ENCODE assay signal across 24 cellular contexts in the genomic region with DNA sequence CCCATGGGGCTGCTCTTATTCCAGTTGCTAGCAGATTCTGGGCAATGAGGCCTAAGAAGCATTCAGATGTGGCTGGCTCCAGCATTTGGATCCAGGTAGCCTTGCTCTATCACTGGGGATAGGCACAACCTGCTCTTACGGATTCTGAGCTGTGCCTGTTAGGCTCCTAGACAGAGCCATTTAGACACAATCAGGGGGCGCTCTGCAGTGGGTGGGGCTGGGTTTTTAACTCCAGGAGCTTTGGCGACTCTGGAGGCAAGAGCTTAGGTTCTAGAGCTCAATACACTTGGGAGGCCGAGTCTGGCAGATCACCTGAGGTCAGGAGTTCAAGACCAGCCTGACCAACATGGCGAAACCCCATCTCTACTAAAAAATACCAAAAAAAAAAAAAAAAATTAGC. TPM values are rescaled to one million over a fixed set of nuclear protein-coding genes. Genes with fewer than 3 reads are reported as not detected.
DNase-seq lines count a peak whose midpoint lies in the region; ATAC-seq, FAIRE-seq and TF ChIP-seq lines count a peak whose summit lies in the region.
"Had no signal": no experiment of that assay in that cellular context is flagged by ENCODE, and none has a peak within 500 bp of the region (broad histone marks: within the 10 kb centered on the region; RNA-seq: fewer than 3 reads in every experiment).

No MANE protein-coding gene starts in this region.

- intact Hi-C loops in Right ventricle myocardium inferior (cut with DNase I): no loop called here
- intact Hi-C loops in left ventricle myocardium inferior (cut with micrococcal nuclease): loop anchor here (10.0 kb wide), 1 partner anchor 208 kb away; no protein-coding TSS in a partner anchor

- no peak overlapping the region for H3K27ac ChIP-seq in left ventricle myocardium inferior (replicated peaks)
- H3K27ac ChIP-seq: ascending aorta, uterus had no signal

- H3K9me3 ChIP-seq in left ventricle myocardium inferior (replicated peaks): no peaks in the 10 kb centered on the region
- H3K9me3 ChIP-seq: ascending aorta, MG63, uterus had no signal

- TF ChIP-seq CTCF in left ventricle myocardium inferior (IDR thresholded peaks at IDR 0.05; ENCODE audit: borderline replicate concordance) (no peak), fibroblast of pulmonary artery (IDR thresholded peaks at IDR 0.05; ENCODE audit: low read length, missing control alignments) (peak; percentile 15)

- H3K4me3 ChIP-seq in left ventricle myocardium inferior (no peak overlapping the region), fibroblast of pulmonary artery (replicated peaks; ENCODE audit: low read depth, low read length) (no peak overlapping the region)
- H3K4me3 ChIP-seq: ascending aorta, MG63, uterus had no signal

- H3K27me3 ChIP-seq in left ventricle myocardium inferior (ENCODE audit: low read depth): peaks cover 2% of the 10 kb centered on the region
- H3K27me3 ChIP-seq: ascending aorta, MG63, uterus had no signal

- no peak for ATAC-seq in Right ventricle myocardium inferior
- ATAC-seq in SK-N-SH treated with all-trans-retinoic acid at 6 μM for 48 hours: 0 out of 3 replicates have a peak, but pooled peaks have one; percentile 26
- ATAC-seq: esophagus mucosa had no signal

- no peak for FAIRE-seq in GM12892 (lab: Jason Lieb, UNC)
- FAIRE-seq: G401.6, islet of Langerhans had no signal

- DNase-seq in Right ventricle myocardium inferior (ENCODE audit: missing footprints): peak; percentile 16
- DNase-seq in left ventricle myocardium inferior: no peak
- DNase-seq in fibroblast of pulmonary artery (ENCODE audit: low read depth): no peak
- no peak for DNase-seq in DMS79 (lab: John Stamatoyannopoulos, UW)
- no peak for DNase-seq in GM12892 (ENCODE audit: insufficient read length)
- DNase-seq in Ammon's horn (ENCODE audit: low spot score): no peak
- DNase-seq in NCI-H345 treated with DMSO at 0.1 percent for 48 hours (lab: John Stamatoyannopoulos, UW; ENCODE audit: unreplicated experiment): no peak
- DNase-seq: activated CD4-positive, CD25-positive, alpha-beta regulatory T cell treated with anti-CD3 and anti-CD28 coated beads, Interleukin-2, amount 50 U/mL, for 72 hours; activated CD8-positive, alpha-beta memory T cell treated with anti-CD3 and anti-CD28 coated beads, Interleukin-2, amount 50 U/mL, for 48 hours; mesendoderm; MG63; NCI-H2081 treated with DMSO at 0.1 percent for 48 hours; NCI-H774; stimulated activated CD4-positive, alpha-beta T cell treated with anti-CD3 and anti-CD28 coated beads, Interleukin-15, amount 100 ng/mL, for 24 hours; stimulated activated naive CD8-positive, alpha-beta T cell treated with anti-CD3 and anti-CD28 coated beads, Interleukin-15, amount 100 ng/mL, for 72 hours; uterus had no signal

- no peaks in the 10 kb centered on the region for H3K4me1 ChIP-seq in left ventricle myocardium inferior
- H3K4me1 ChIP-seq: ascending aorta, uterus had no signal

- no peak for TF ChIP-seq POLR2A in GM12892 (IDR thresholded peaks at IDR 0.05; ENCODE audit: low read depth, low read length)

- no peaks in the 10 kb centered on the region for H3K36me3 ChIP-seq in left ventricle myocardium inferior
- H3K36me3 ChIP-seq: ascending aorta, MG63, uterus had no signal

TF ChIP-seq in SK-N-SH treated with all-trans-retinoic acid at 6 μM for 48 hours, 23 proteins besides CTCF, POLR2A, EP300 and RAD21:
- no peak for TF ChIP-seq CSDC2 (CRISPR knock-in tag; IDR thresholded peaks at IDR 0.05)
- TF ChIP-seq ZC3H10 (CRISPR knock-in tag; IDR thresholded peaks at IDR 0.05): no peak
- no peak for TF ChIP-seq ZNF565 (CRISPR knock-in tag; conservative IDR thresholded peaks at IDR 0.05; ENCODE audit: low read depth)
- no peak for TF ChIP-seq CSRNP3 (CRISPR knock-in tag; IDR thresholded peaks at IDR 0.05)
- no peak for TF ChIP-seq PPARA (CRISPR knock-in tag; IDR thresholded peaks at IDR 0.05; ENCODE audit: borderline replicate concordance)
- TF ChIP-seq OSR1 (CRISPR knock-in tag; IDR thresholded peaks at IDR 0.05): no peak
- no peak for TF ChIP-seq ZNF70 (CRISPR knock-in tag; IDR thresholded peaks at IDR 0.05)
- TF ChIP-seq ISL1 (CRISPR knock-in tag; IDR thresholded peaks at IDR 0.05): no peak
- no peak for TF ChIP-seq BACH2 (CRISPR knock-in tag; IDR thresholded peaks at IDR 0.05; ENCODE audit: borderline replicate concordance)
- no peak for TF ChIP-seq ZFP30 (CRISPR knock-in tag; IDR thresholded peaks at IDR 0.05)
- TF ChIP-seq CREB5 (CRISPR knock-in tag; IDR thresholded peaks at IDR 0.05; ENCODE audit: low read depth): no peak
- TF ChIP-seq TOX (CRISPR knock-in tag; IDR thresholded peaks at IDR 0.05; ENCODE audit: borderline replicate concordance): no peak
TF ChIP-seq in SK-N-SH treated with all-trans-retinoic acid at 6 μM for 48 hours: peak in this region for 0.

RNA-seq across cellular contexts. Expression of gene KCNC1, which starts 32.0 kb away (rescaled TPM):
- total RNA-seq in Right ventricle myocardium inferior (not detected), left ventricle myocardium inferior (not detected)
- polyA plus RNA-seq in GM12892 (2012; ENCODE audit: missing spikeins): 0.47 TPM
- total RNA-seq: ascending aorta; dermis microvascular lymphatic vessel endothelial cell; esophagus mucosa; natural killer cell treated with Interleukin-12 subunit alpha and Interleukin-12 subunit beta and Interleukin-15 and Interleukin-18, amount 100 ng/mL, for 72 hours; T-helper 2 cell treated with Interferon-gamma antibody and Interleukin-4, amounts not matched to agents 100 ng/mL and 5 ng/mL, for 36 hours had no signal

RNA-seq across cellular contexts. Expression of gene MYOD1, which starts 47.2 kb away (rescaled TPM):
- total RNA-seq in Right ventricle myocardium inferior: 0.27 TPM
- total RNA-seq in left ventricle myocardium inferior: not detected
- polyA plus RNA-seq in GM12892 (2012; ENCODE audit: missing spikeins): not detected
- total RNA-seq: ascending aorta; dermis microvascular lymphatic vessel endothelial cell; esophagus mucosa; natural killer cell treated with Interleukin-12 subunit alpha and Interleukin-12 subunit beta and Interleukin-15 and Interleukin-18, amount 100 ng/mL, for 72 hours; T-helper 2 cell treated with Interferon-gamma antibody and Interleukin-4, amounts not matched to agents 100 ng/mL and 5 ng/mL, for 36 hours; uterus had no signal
